ENCODE assay signal across 8 cellular contexts in the genomic region with DNA sequence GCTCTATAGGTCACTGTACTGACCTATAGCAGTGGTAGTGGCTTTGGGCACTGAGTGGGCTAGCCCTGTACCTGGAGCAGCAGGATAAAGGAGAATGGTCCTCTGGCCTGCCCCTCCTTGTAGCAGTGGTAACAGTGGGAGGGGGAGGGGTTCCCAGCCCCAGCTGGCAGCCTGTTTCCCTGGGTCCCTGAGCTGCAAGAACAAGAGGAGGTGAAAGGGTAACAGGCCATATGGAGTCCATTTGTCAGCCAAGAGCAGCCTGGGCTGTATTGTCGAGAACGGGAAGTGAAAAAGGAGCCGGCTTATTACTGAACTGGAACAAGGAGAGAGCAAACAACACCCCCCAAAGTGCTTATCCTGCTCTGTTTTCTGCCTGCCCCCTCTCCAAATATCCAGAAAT.
DNase-seq lines count a peak whose midpoint lies in the region; ATAC-seq and TF ChIP-seq lines count a peak whose summit lies in the region.

No MANE protein-coding gene starts in this region.

- peaks cover 73 to 86% (median 77%) of the 10 kb centered on the region in 7 donors for H3K4me1 Mint-ChIP-seq in naive thymus-derived CD4-positive, alpha-beta T cell
- H3K4me1 Mint-ChIP-seq in HFFc6 (ENCODE audit: low read depth): peaks cover 20% of the 10 kb centered on the region

- H3K9me3 Mint-ChIP-seq in naive thymus-derived CD4-positive, alpha-beta T cell: peaks cover 0 to 2% (median 0%) of the 10 kb centered on the region in 11 donors
- no peaks in the 10 kb centered on the region for H3K9me3 Mint-ChIP-seq in HFFc6

- intact Hi-C loops in adrenal gland (cut with DNase I): no loop called here
- intact Hi-C loops in naive thymus-derived CD4-positive, alpha-beta T cell (cut with micrococcal nuclease): no loop called here

- DNase-seq in NCI-H510A treated with DMSO at 0.1 percent for 48 hours (lab: John Stamatoyannopoulos, UW) (peak; percentile 85), NCI-H510A (lab: John Stamatoyannopoulos, UW) (no peak), KBM-7 (peak; percentile 68), adrenal gland (peak in 2 of 7 donors; percentile 31 to 62), foreskin melanocyte (no peak), HFFc6 (no peak)
- DNase-seq in naive thymus-derived CD4-positive, alpha-beta T cell: no peak

- in situ Hi-C loops in KBM-7 (cut with MboI; ENCODE audit: low pct_unique_long_range_greater_than_20kb, low sequenced_read_pairs): no loop called here

- no peak for TF ChIP-seq POLR2A in adrenal gland (IDR thresholded peaks at IDR 0.05)

- POLR2A ChIA-PET in naive thymus-derived CD4-positive, alpha-beta T cell (lab: Charles Lee): no interaction called here

- TF ChIP-seq CTCF in adrenal gland (IDR thresholded peaks at IDR 0.05) (no peak), HFFc6 (IDR thresholded peaks at IDR 0.05) (no peak)

- peak overlapping the region in 3 of 5 donors; percentile 72 to 91 (median 86) for H3K27ac ChIP-seq in adrenal gland
- no peak overlapping the region for H3K27ac ChIP-seq in naive thymus-derived CD4-positive, alpha-beta T cell (ENCODE audit: low read depth, low read length)

- peak overlapping the region in 3 of 9 donors; percentile 13 to 57 (median 38) for H3K27ac Mint-ChIP-seq in naive thymus-derived CD4-positive, alpha-beta T cell
- H3K27ac Mint-ChIP-seq in HFFc6: no peak overlapping the region

- CTCF ChIA-PET in naive thymus-derived CD4-positive, alpha-beta T cell (lab: Charles Lee): no interaction called here

- H3K27me3 Mint-ChIP-seq in naive thymus-derived CD4-positive, alpha-beta T cell: no peaks in the 10 kb centered on the region
- H3K27me3 Mint-ChIP-seq in HFFc6 (ENCODE audit: insufficient read depth): no peaks in the 10 kb centered on the region; the same call in none of the 2 replicates

- peak overlapping the region in 1 of 10 donors; percentile 35 for H3K4me3 Mint-ChIP-seq in naive thymus-derived CD4-positive, alpha-beta T cell
- no peak overlapping the region for H3K4me3 Mint-ChIP-seq in HFFc6

- WGBS in adrenal gland, 4 donors: 52 to 80% (median 56%) methylated on average over 3 of the region's 3 CpGs

- peaks cover 59 to 85% of the 10 kb centered on the region in 2 donors for H3K4me1 ChIP-seq in adrenal gland (replicated peaks in 1 of 2)
- peaks cover 13 to 40% of the 10 kb centered on the region in 2 donors for H3K4me1 ChIP-seq in naive thymus-derived CD4-positive, alpha-beta T cell (ENCODE audit: control insufficient read depth in 2 of 2, insufficient read depth in 2 of 2, low read length in 2 of 2)

- peak; percentile 40 for ATAC-seq in naive thymus-derived CD4-positive, alpha-beta T cell
- no peak for ATAC-seq in GM18520 (IDR thresholded peaks at IDR 0.05; ENCODE audit: unreplicated experiment)

- no peaks in the 10 kb centered on the region for H3K36me3 ChIP-seq in adrenal gland (replicated peaks in 1 of 2)
- H3K36me3 ChIP-seq in naive thymus-derived CD4-positive, alpha-beta T cell (ENCODE audit: control insufficient read depth in 2 of 3, insufficient read depth in 3 of 3, low read length in 3 of 3): peaks cover 0 to 3% (median 0%) of the 10 kb centered on the region in 3 experiments

- H3K36me3 Mint-ChIP-seq in naive thymus-derived CD4-positive, alpha-beta T cell: peaks cover 0 to 21% (median 13%) of the 10 kb centered on the region in 5 donors
- H3K36me3 Mint-ChIP-seq in HFFc6 (ENCODE audit: low read depth): no peaks in the 10 kb centered on the region

- no peaks in the 10 kb centered on the region for H3K27me3 ChIP-seq in adrenal gland
- H3K27me3 ChIP-seq in naive thymus-derived CD4-positive, alpha-beta T cell (ENCODE audit: control insufficient read depth in 2 of 2, insufficient read depth in 2 of 2, low read length in 2 of 2): no peaks in the 10 kb centered on the region

- no peaks in the 10 kb centered on the region for H3K9me3 ChIP-seq in adrenal gland (replicated peaks in 1 of 3)
- no peaks in the 10 kb centered on the region for H3K9me3 ChIP-seq in naive thymus-derived CD4-positive, alpha-beta T cell (ENCODE audit: control insufficient read depth in 2 of 3, low read length in 3 of 3)

- no peak overlapping the region for H3K4me3 ChIP-seq in adrenal gland
- no peak overlapping the region for H3K4me3 ChIP-seq in naive thymus-derived CD4-positive, alpha-beta T cell (ENCODE audit: low read length)

Comparison
In these comparisons a context has a peak if more than half of its experiments do, and no peak if none do; other contexts are left out.
1. DNase-seq: peak in NCI-H510A treated with DMSO at 0.1 percent for 48 hours (single experiment) and KBM-7 (single experiment); none in NCI-H510A (single experiment), naive thymus-derived CD4-positive, alpha-beta T cell (0 of 9), foreskin melanocyte (single experiment) and HFFc6 (single experiment).